21 cellular contexts compared by ENCODE assay signal in the genomic region with DNA sequence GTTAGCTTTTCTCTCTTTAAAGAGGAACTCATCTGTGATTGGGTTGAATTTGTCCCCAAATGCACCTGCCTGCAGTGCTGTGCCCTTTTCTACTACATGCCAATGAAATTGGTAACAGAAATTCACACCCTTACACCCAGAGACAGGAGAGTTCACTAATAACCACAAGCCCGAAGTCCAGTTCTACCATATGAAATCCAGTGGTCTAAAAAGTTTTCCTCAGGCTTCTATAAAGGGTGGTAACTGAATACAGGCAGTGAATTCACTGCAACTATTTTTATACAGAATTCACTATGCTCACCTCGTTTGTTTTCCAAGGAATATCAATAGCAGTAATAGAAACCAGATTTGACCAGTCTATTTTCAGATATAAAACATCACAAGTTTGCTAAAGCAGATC.
"Had no signal": no experiment of that assay in that cellular context is flagged by ENCODE, and none has a peak within 500 bp of the region (broad histone marks: within the 10 kb centered on the region; RNA-seq: fewer than 3 reads in every experiment).

No MANE protein-coding gene starts in this region.

- H3K4me2 ChIP-seq: hepatocyte had no signal

- H3K9me3 ChIP-seq: heart left ventricle, mucosa of descending colon, prostate gland, right lobe of liver, testis, tibial artery had no signal

- H3K4me1 ChIP-seq: prostate gland, right lobe of liver, testis, tibial artery had no signal

- H3K79me2 ChIP-seq: hepatocyte had no signal

- H3K36me3 ChIP-seq: prostate gland, right lobe of liver, tibial artery had no signal

- DNase-seq: cerebellar nuclear complex; cortex of kidney; dorsolateral prefrontal cortex; effector CD4-positive, alpha-beta T cell; heart left ventricle; kidney; mesenchymal stem cell; mucosa of descending colon; naive thymus-derived CD8-positive, alpha-beta T cell; nucleus accumbens; right lobe of liver; stimulated activated CD4-positive, alpha-beta T cell treated with anti-CD3 and anti-CD28 coated beads, Interleukin-2, amount 100 ng/mL, for 24 hours; stimulated activated CD4-positive, alpha-beta T cell treated with anti-CD3 and anti-CD28 coated beads, Interleukin-4, amount 100 ng/mL, for 24 hours; stimulated activated naive CD8-positive, alpha-beta T cell treated with anti-CD3 and anti-CD28 coated beads, Interleukin-15, Interleukin-2, amounts not matched to agents 100 U/mL and 50 U/mL, for 24 hours; substantia nigra; testis; tibial artery had no signal

- H3K4me3 ChIP-seq: dorsolateral prefrontal cortex, heart left ventricle, hepatocyte, mucosa of descending colon, prostate gland, right lobe of liver, testis, tibial artery had no signal

- ATAC-seq: heart left ventricle; left lobe of liver; mucosa of descending colon; naive thymus-derived CD8-positive, alpha-beta T cell; right lobe of liver; stimulated activated effector memory CD8-positive, alpha-beta T cell treated with anti-CD3 and anti-CD28 coated beads, Interleukin-12 subunit alpha, Interleukin-12 subunit beta, amount 100 ng/mL, for 72 hours; stimulated activated naive CD8-positive, alpha-beta T cell treated with anti-CD3 and anti-CD28 coated beads, Interleukin-15, Interleukin-2, amounts not matched to agents 100 U/mL and 50 U/mL, for 24 hours had no signal

- H2AFZ ChIP-seq: hepatocyte had no signal

- H3K27ac ChIP-seq: heart left ventricle, hepatocyte, prostate gland, right lobe of liver, testis, tibial artery had no signal

- H3K27me3 ChIP-seq: dorsolateral prefrontal cortex, heart left ventricle, hepatocyte, right lobe of liver, testis, tibial artery had no signal
